ENCODE assay signal across 1 cellular context in the genomic region with DNA sequence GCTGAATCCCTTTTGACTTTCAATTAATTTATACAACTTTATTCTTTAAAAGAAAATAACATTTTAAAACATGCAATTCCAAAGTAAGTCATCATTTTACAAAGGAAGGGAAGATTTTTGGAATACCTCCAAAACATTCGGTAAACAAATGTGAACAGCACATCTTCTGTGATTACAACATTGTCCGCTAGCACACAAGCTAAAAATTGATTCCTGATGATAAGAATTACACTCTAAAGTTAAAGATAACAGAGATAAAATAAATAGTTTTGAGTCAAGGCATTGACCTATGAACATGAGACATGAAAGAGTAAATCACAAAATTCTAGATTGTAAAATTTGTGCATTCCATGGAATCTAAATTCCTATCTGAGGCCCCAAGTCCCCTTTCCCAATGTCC.
TF ChIP-seq lines count a peak whose summit lies in the region.

No MANE protein-coding gene starts in this region.

TF ChIP-seq in A549, 52 proteins besides CTCF, POLR2A, EP300 and RAD21 (continued from another document):
- TF ChIP-seq HOXB5 (CRISPR knock-in tag; IDR thresholded peaks at IDR 0.05) = no peak
- TF ChIP-seq HEYL (CRISPR knock-in tag; IDR thresholded peaks at IDR 0.05) = no peak
- TF ChIP-seq, protein P1, sequence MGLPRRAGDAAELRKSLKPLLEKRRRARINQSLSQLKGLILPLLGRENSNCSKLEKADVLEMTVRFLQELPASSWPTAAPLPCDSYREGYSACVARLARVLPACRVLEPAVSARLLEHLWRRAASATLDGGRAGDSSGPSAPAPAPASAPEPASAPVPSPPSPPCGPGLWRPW (IDR thresholded peaks at IDR 0.05) = no peak
- TF ChIP-seq, protein P2, sequence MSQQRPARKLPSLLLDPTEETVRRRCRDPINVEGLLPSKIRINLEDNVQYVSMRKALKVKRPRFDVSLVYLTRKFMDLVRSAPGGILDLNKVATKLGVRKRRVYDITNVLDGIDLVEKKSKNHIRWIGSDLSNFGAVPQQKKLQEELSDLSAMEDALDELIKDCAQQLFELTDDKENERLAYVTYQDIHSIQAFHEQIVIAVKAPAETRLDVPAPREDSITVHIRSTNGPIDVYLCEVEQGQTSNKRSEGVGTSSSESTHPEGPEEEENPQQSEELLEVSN (IDR thresholded peaks at IDR 0.05; ENCODE audit: borderline replicate concordance, low read depth) = no peak
TF ChIP-seq in A549: peak in this region for 2.
